ENCODE assay signal across 11 cellular contexts in genomic region chr4:82784615-82785247, GRCh38. TPM values are rescaled to one million over a fixed set of nuclear protein-coding genes. Genes with fewer than 3 reads are reported as not detected.
DNase-seq lines count a peak whose midpoint lies in the region; ATAC-seq and TF ChIP-seq lines count a peak whose summit lies in the region.
"Had no signal": no experiment of that assay in that cellular context is flagged by ENCODE, and none has a peak within 500 bp of the region (broad histone marks: within the 10 kb centered on the region; RNA-seq: fewer than 3 reads in every experiment).

No MANE protein-coding gene starts in this region.

- H4K20me1 ChIP-seq in GM23248 (ENCODE audit: insufficient read depth): no peaks in the 10 kb centered on the region

- peak overlapping the region; percentile 91 for H3K4me2 ChIP-seq in GM23248 (ENCODE audit: unreplicated experiment)

- peak overlapping the region; percentile 65 for H3K4me3 ChIP-seq in GM23248
- H3K4me3 ChIP-seq in epithelial cell of esophagus (ENCODE audit: low read length): no peak overlapping the region
- no peak overlapping the region for H3K4me3 ChIP-seq in CD8-positive, alpha-beta memory T cell (ENCODE audit: low read length)

- CTCF ChIA-PET in CD8-positive, alpha-beta memory T cell (lab: Charles Lee): no interaction called here

- H3K9me3 Mint-ChIP-seq in CD8-positive, alpha-beta memory T cell: no peaks in the 10 kb centered on the region

- H3K79me2 ChIP-seq in GM23248 (ENCODE audit: insufficient read depth): peaks cover 79% of the 10 kb centered on the region

- H3K9me3 ChIP-seq in GM23248 (ENCODE audit: low read depth): no peaks in the 10 kb centered on the region
- no peaks in the 10 kb centered on the region for H3K9me3 ChIP-seq in CD8-positive, alpha-beta memory T cell (ENCODE audit: low read length)

- H3K27ac ChIP-seq in GM23248: peak overlapping the region; percentile 89
- H3K27ac ChIP-seq in CD8-positive, alpha-beta memory T cell (ENCODE audit: low read depth, low read length): no peak overlapping the region

- POLR2A ChIA-PET in CD8-positive, alpha-beta memory T cell (lab: Charles Lee): no interaction called here

- peaks cover 0 to 3% (median 0%) of the 10 kb centered on the region in 3 donors for H3K4me1 Mint-ChIP-seq in CD8-positive, alpha-beta memory T cell

- no peak for TF ChIP-seq CTCF in epithelial cell of esophagus (IDR thresholded peaks at IDR 0.05; ENCODE audit: insufficient read depth, low read depth, low read length, missing control alignments)

- no peaks in the 10 kb centered on the region for H3K9me2 ChIP-seq in GM23248 (ENCODE audit: insufficient read depth)

- WGBS in GM23248 (ENCODE audit: low coverage in 1 of 2, low lambda C conversion rate in 2 of 2, missing lambda C conversion rate in 2 of 2), 2 experiments: 18 to 20% methylated on average over 6 of the region's 6 CpGs

- H3K27me3 Mint-ChIP-seq in CD8-positive, alpha-beta memory T cell: peaks cover 0 to 5% of the 10 kb centered on the region in 2 donors

- no peaks in the 10 kb centered on the region for H3K27me3 ChIP-seq in GM23248 (replicated peaks; ENCODE audit: insufficient read depth)
- H3K27me3 ChIP-seq in CD8-positive, alpha-beta memory T cell (ENCODE audit: insufficient read depth, low read length, poor library complexity, severe bottlenecking): no peaks in the 10 kb centered on the region

- in situ Hi-C loops in GM23248 (cut with MboI): no loop called here

- DNase-seq in GM23248 (peak; percentile 87), NCI-H69 (lab: John Stamatoyannopoulos, UW) (peak; percentile 33), epithelial cell of esophagus (ENCODE audit: low read depth) (peak; percentile 24), pulmonary artery endothelial cell (ENCODE audit: low read depth, low spot score) (peak; percentile 50), NCI-H2029 (lab: John Stamatoyannopoulos, UW) (no peak), SKM-1 treated with dmso at 0.1 percent for 144 hours (lab: John Stamatoyannopoulos, UW; ENCODE audit: unreplicated experiment) (no peak)
- DNase-seq in CD8-positive, alpha-beta memory T cell: no peak
- DNase-seq: effector CD8-positive, alpha-beta T cell; NCI-H510A; T-helper 9 cell had no signal

- H3K27ac Mint-ChIP-seq in CD8-positive, alpha-beta memory T cell: peak overlapping the region in 1 of 8 donors; percentile 12

- no peak overlapping the region for H3K4me3 Mint-ChIP-seq in CD8-positive, alpha-beta memory T cell

- H2AFZ ChIP-seq in GM23248: peak overlapping the region; percentile 41

- ATAC-seq in HG02571 (IDR thresholded peaks at IDR 0.05; ENCODE audit: unreplicated experiment): no peak

- peaks cover 28% of the 10 kb centered on the region for H3F3A ChIP-seq in GM23248 (ENCODE audit: insufficient read depth)

- H3K9ac ChIP-seq in GM23248: peak overlapping the region; percentile 77

- H3K4me1 ChIP-seq in GM23248 (ENCODE audit: insufficient read depth): peaks cover 33% of the 10 kb centered on the region
- H3K4me1 ChIP-seq in CD8-positive, alpha-beta memory T cell (ENCODE audit: insufficient read depth, low read length): no peaks in the 10 kb centered on the region

- H3K36me3 ChIP-seq in GM23248 (ENCODE audit: low read depth): no peaks in the 10 kb centered on the region
- no peaks in the 10 kb centered on the region for H3K36me3 ChIP-seq in CD8-positive, alpha-beta memory T cell (ENCODE audit: insufficient read depth, low read length)

- no peaks in the 10 kb centered on the region for H3K36me3 Mint-ChIP-seq in CD8-positive, alpha-beta memory T cell

RNA-seq across cellular contexts. Expression of gene SCD5, which starts 13.9 kb away (rescaled TPM):
- 37.6 and 39.8 TPM in 2 replicates for total RNA-seq in GM23248 (2014; rRNA removed; shearing (Covaris generic))
- polyA plus RNA-seq in GM23248 (2016; fragmentation: Nextera tagmentation; extraction: Ambion mirVana): 12.5 TPM in 2 replicates
- total RNA-seq in pulmonary artery endothelial cell: 50.4 and 62.5 TPM in 2 replicates
- total RNA-seq in CD8-positive, alpha-beta memory T cell: 1 to 10 TPM; 6.2 to 6.3 TPM
- 2.6 TPM for polyA plus RNA-seq in CD8-positive, alpha-beta memory T cell

Comparison
In these comparisons a context has a peak if more than half of its experiments do, and no peak if none do; other contexts are left out.
1. DNase-seq: peak in GM23248 (single experiment), NCI-H69 (single experiment), epithelial cell of esophagus (single experiment) and pulmonary artery endothelial cell (single experiment); none in CD8-positive, alpha-beta memory T cell (0 of 5), NCI-H2029 (single experiment) and SKM-1 treated with dmso at 0.1 percent for 144 hours (single experiment).